ENCODE assay signal across 1 cellular context in the genomic region with DNA sequence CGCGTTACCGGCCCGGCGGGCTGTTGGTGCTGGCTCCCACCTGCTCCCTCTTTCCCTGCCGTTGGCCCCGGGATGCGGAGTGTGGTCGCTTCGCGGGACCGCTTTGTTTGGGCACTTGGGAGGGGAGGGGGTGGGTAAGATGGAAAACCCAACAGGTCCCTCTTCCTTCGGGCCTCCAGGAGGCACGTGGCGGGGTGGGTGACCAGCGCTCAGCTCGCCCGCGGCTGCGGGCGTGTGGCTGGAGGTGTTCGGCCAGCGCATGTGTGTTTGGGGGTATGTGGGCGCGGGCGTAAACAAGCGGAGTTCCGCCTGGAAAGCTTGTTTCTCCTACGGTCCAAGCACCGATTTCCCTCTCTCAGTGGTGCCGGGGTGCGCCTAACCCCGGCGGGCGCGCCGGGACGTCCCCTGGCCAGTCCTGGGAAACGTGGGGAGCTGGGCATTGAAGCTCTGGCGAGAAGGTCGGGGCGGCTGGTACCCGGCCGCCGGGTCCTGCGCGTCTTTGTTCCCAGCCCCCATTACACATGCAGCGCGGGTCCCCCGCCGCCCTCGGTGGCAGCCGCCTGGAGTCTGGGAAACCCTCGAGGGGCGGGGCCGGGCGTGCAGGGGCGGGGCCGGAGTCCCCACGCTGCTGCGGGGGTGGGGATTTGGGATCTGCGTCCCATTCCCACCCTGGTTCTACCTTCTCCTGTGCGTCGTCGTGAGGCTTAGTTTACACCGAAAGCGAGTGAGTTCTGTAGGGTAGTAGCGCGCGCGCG.
TF ChIP-seq lines count a peak whose summit lies in the region.

No MANE protein-coding gene starts in this region.

TF ChIP-seq in HepG2, 621 proteins besides CTCF, POLR2A, EP300 and RAD21 (continued from another document and continues in another):
- TF ChIP-seq, protein P1, sequence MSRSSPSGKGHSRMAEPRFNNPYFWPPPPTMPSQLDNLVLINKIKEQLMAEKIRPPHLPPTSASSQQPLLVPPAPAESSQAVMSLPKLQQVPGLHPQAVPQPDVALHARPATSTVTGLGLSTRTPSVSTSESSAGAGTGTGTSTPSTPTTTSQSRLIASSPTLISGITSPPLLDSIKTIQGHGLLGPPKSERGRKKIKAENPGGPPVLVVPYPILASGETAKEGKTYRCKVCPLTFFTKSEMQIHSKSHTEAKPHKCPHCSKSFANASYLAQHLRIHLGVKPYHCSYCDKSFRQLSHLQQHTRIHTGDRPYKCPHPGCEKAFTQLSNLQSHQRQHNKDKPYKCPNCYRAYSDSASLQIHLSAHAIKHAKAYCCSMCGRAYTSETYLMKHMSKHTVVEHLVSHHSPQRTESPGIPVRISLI (CRISPR knock-in tag; IDR thresholded peaks at IDR 0.05; ENCODE audit: borderline replicate concordance) = no peak
- TF ChIP-seq, protein P2, sequence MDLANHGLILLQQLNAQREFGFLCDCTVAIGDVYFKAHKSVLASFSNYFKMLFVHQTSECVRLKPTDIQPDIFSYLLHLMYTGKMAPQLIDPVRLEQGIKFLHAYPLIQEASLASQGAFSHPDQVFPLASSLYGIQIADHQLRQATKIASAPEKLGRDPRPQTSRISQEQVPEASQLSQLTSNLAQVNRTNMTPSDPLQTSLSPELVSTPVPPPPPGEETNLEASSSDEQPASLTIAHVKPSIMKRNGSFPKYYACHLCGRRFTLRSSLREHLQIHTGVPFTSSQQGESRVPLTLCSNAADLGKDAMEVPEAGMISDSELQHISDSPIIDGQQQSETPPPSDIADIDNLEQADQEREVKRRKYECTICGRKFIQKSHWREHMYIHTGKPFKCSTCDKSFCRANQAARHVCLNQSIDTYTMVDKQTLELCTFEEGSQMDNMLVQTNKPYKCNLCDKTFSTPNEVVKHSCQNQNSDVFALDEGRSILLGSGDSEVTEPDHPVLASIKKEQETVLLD (CRISPR knock-in tag; IDR thresholded peaks at IDR 0.05; ENCODE audit: low read depth) = peak; percentile 40; the same call in 1 of the 2 replicates
- TF ChIP-seq, protein P3, sequence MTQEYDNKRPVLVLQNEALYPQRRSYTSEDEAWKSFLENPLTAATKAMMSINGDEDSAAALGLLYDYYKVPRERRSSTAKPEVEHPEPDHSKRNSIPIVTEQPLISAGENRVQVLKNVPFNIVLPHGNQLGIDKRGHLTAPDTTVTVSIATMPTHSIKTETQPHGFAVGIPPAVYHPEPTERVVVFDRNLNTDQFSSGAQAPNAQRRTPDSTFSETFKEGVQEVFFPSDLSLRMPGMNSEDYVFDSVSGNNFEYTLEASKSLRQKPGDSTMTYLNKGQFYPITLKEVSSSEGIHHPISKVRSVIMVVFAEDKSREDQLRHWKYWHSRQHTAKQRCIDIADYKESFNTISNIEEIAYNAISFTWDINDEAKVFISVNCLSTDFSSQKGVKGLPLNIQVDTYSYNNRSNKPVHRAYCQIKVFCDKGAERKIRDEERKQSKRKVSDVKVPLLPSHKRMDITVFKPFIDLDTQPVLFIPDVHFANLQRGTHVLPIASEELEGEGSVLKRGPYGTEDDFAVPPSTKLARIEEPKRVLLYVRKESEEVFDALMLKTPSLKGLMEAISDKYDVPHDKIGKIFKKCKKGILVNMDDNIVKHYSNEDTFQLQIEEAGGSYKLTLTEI (CRISPR knock-in tag; conservative IDR thresholded peaks at IDR 0.05) = no peak
- TF ChIP-seq TSC22D2 (CRISPR knock-in tag; IDR thresholded peaks at IDR 0.05; ENCODE audit: borderline replicate concordance) = no peak
- TF ChIP-seq, protein P4, sequence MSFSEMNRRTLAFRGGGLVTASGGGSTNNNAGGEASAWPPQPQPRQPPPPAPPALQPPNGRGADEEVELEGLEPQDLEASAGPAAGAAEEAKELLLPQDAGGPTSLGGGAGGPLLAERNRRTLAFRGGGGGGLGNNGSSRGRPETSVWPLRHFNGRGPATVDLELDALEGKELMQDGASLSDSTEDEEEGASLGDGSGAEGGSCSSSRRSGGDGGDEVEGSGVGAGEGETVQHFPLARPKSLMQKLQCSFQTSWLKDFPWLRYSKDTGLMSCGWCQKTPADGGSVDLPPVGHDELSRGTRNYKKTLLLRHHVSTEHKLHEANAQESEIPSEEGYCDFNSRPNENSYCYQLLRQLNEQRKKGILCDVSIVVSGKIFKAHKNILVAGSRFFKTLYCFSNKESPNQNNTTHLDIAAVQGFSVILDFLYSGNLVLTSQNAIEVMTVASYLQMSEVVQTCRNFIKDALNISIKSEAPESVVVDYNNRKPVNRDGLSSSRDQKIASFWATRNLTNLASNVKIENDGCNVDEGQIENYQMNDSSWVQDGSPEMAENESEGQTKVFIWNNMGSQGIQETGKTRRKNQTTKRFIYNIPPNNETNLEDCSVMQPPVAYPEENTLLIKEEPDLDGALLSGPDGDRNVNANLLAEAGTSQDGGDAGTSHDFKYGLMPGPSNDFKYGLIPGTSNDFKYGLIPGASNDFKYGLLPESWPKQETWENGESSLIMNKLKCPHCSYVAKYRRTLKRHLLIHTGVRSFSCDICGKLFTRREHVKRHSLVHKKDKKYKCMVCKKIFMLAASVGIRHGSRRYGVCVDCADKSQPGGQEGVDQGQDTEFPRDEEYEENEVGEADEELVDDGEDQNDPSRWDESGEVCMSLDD (CRISPR knock-in tag; IDR thresholded peaks at IDR 0.05; ENCODE audit: borderline replicate concordance) = no peak
- peak; percentile 26; the same call in 1 of the 2 replicates for TF ChIP-seq RARA (CRISPR knock-in tag; IDR thresholded peaks at IDR 0.05)
- no peak for TF ChIP-seq ZNF841 (CRISPR knock-in tag; IDR thresholded peaks at IDR 0.05; ENCODE audit: borderline replicate concordance)
- TF ChIP-seq, protein P5, sequence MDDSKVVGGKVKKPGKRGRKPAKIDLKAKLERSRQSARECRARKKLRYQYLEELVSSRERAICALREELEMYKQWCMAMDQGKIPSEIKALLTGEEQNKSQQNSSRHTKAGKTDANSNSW (CRISPR knock-in tag; IDR thresholded peaks at IDR 0.05; ENCODE audit: borderline replicate concordance) = no peak
- TF ChIP-seq, protein P6, sequence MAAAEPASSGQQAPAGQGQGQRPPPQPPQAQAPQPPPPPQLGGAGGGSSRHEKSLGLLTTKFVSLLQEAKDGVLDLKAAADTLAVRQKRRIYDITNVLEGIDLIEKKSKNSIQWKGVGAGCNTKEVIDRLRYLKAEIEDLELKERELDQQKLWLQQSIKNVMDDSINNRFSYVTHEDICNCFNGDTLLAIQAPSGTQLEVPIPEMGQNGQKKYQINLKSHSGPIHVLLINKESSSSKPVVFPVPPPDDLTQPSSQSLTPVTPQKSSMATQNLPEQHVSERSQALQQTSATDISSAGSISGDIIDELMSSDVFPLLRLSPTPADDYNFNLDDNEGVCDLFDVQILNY (CRISPR knock-in tag; conservative IDR thresholded peaks at IDR 0.05) = no peak
- TF ChIP-seq, protein P7, sequence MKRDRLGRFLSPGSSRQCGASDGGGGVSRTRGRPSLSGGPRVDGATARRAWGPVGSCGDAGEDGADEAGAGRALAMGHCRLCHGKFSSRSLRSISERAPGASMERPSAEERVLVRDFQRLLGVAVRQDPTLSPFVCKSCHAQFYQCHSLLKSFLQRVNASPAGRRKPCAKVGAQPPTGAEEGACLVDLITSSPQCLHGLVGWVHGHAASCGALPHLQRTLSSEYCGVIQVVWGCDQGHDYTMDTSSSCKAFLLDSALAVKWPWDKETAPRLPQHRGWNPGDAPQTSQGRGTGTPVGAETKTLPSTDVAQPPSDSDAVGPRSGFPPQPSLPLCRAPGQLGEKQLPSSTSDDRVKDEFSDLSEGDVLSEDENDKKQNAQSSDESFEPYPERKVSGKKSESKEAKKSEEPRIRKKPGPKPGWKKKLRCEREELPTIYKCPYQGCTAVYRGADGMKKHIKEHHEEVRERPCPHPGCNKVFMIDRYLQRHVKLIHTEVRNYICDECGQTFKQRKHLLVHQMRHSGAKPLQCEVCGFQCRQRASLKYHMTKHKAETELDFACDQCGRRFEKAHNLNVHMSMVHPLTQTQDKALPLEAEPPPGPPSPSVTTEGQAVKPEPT (CRISPR knock-in tag; IDR thresholded peaks at IDR 0.05; ENCODE audit: low read depth) = no peak
- no peak for TF ChIP-seq MYNN (CRISPR knock-in tag; IDR thresholded peaks at IDR 0.05; ENCODE audit: low read depth)
- no peak for TF ChIP-seq ZNF737 (CRISPR knock-in tag; IDR thresholded peaks at IDR 0.05; ENCODE audit: borderline replicate concordance)
- TF ChIP-seq, protein P8, sequence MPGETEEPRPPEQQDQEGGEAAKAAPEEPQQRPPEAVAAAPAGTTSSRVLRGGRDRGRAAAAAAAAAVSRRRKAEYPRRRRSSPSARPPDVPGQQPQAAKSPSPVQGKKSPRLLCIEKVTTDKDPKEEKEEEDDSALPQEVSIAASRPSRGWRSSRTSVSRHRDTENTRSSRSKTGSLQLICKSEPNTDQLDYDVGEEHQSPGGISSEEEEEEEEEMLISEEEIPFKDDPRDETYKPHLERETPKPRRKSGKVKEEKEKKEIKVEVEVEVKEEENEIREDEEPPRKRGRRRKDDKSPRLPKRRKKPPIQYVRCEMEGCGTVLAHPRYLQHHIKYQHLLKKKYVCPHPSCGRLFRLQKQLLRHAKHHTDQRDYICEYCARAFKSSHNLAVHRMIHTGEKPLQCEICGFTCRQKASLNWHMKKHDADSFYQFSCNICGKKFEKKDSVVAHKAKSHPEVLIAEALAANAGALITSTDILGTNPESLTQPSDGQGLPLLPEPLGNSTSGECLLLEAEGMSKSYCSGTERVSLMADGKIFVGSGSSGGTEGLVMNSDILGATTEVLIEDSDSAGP (CRISPR knock-in tag; IDR thresholded peaks at IDR 0.05; ENCODE audit: borderline replicate concordance) = no peak
- no peak for TF ChIP-seq ZNF724P (CRISPR knock-in tag; IDR thresholded peaks at IDR 0.05; ENCODE audit: borderline replicate concordance)
- TF ChIP-seq, protein P9, sequence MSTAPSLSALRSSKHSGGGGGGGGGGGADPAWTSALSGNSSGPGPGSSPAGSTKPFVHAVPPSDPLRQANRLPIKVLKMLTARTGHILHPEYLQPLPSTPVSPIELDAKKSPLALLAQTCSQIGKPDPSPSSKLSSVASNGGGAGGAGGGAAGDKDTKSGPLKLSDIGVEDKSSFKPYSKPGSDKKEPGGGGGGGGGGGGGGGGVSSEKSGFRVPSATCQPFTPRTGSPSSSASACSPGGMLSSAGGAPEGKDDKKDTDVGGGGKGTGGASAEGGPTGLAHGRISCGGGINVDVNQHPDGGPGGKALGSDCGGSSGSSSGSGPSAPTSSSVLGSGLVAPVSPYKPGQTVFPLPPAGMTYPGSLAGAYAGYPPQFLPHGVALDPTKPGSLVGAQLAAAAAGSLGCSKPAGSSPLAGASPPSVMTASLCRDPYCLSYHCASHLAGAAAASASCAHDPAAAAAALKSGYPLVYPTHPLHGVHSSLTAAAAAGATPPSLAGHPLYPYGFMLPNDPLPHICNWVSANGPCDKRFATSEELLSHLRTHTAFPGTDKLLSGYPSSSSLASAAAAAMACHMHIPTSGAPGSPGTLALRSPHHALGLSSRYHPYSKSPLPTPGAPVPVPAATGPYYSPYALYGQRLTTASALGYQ (CRISPR knock-in tag; IDR thresholded peaks at IDR 0.05) = 0 out of 2 replicates have a peak, but pooled peaks have one; percentile 3
- TF ChIP-seq, protein P10, sequence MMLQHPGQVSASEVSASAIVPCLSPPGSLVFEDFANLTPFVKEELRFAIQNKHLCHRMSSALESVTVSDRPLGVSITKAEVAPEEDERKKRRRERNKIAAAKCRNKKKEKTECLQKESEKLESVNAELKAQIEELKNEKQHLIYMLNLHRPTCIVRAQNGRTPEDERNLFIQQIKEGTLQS (CRISPR knock-in tag; IDR thresholded peaks at IDR 0.05) = no peak
- TF ChIP-seq SMAD9 (CRISPR knock-in tag; IDR thresholded peaks at IDR 0.05) = no peak
- no peak for TF ChIP-seq ZNF615 (CRISPR knock-in tag; IDR thresholded peaks at IDR 0.05; ENCODE audit: borderline replicate concordance)
- TF ChIP-seq, protein P11, sequence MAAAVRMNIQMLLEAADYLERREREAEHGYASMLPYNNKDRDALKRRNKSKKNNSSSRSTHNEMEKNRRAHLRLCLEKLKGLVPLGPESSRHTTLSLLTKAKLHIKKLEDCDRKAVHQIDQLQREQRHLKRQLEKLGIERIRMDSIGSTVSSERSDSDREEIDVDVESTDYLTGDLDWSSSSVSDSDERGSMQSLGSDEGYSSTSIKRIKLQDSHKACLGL (CRISPR knock-in tag; IDR thresholded peaks at IDR 0.05) = peak; percentile 34
- TF ChIP-seq SCMH1 (CRISPR knock-in tag; IDR thresholded peaks at IDR 0.05; ENCODE audit: borderline replicate concordance) = no peak
- TF ChIP-seq, protein P12, sequence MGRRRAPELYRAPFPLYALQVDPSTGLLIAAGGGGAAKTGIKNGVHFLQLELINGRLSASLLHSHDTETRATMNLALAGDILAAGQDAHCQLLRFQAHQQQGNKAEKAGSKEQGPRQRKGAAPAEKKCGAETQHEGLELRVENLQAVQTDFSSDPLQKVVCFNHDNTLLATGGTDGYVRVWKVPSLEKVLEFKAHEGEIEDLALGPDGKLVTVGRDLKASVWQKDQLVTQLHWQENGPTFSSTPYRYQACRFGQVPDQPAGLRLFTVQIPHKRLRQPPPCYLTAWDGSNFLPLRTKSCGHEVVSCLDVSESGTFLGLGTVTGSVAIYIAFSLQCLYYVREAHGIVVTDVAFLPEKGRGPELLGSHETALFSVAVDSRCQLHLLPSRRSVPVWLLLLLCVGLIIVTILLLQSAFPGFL (CRISPR knock-in tag; IDR thresholded peaks at IDR 0.05) = no peak
- TF ChIP-seq SMC3 (IDR thresholded peaks at IDR 0.05; ENCODE audit: low read length) = no peak
- no peak for TF ChIP-seq ZFP82 (CRISPR knock-in tag; IDR thresholded peaks at IDR 0.05; ENCODE audit: borderline replicate concordance)
- TF ChIP-seq ZNF10 (CRISPR knock-in tag; IDR thresholded peaks at IDR 0.05; ENCODE audit: borderline replicate concordance, low read depth) = no peak
- TF ChIP-seq ZNF570 (CRISPR knock-in tag; IDR thresholded peaks at IDR 0.05; ENCODE audit: borderline replicate concordance) = no peak
- no peak for TF ChIP-seq DNMT1 (CRISPR knock-in tag; IDR thresholded peaks at IDR 0.05)
- TF ChIP-seq, protein P13, sequence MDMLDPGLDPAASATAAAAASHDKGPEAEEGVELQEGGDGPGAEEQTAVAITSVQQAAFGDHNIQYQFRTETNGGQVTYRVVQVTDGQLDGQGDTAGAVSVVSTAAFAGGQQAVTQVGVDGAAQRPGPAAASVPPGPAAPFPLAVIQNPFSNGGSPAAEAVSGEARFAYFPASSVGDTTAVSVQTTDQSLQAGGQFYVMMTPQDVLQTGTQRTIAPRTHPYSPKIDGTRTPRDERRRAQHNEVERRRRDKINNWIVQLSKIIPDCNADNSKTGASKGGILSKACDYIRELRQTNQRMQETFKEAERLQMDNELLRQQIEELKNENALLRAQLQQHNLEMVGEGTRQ (IDR thresholded peaks at IDR 0.05; ENCODE audit: low read depth, low read length) = no peak
- TF ChIP-seq, protein P13 (CRISPR knock-in tag; IDR thresholded peaks at IDR 0.05; ENCODE audit: borderline replicate concordance) = no peak
- no peak for TF ChIP-seq ZNF644 (CRISPR knock-in tag; IDR thresholded peaks at IDR 0.05; ENCODE audit: low read depth)
- TF ChIP-seq PCBP2 (optimal IDR thresholded peaks at IDR 0.05; ENCODE audit: low read depth, low read length, poor library complexity, severe bottlenecking) = no peak
